ENCODE assay signal across 22 cellular contexts in genomic region chr6:4167833-4168232, GRCh38. TPM values are rescaled to one million over a fixed set of nuclear protein-coding genes. Genes with fewer than 3 reads are reported as not detected.
A peak's percentile ranks its signal among the peaks of the same experiment; 100 is the strongest.
DNase-seq lines count a peak whose midpoint lies in the region; ATAC-seq, FAIRE-seq and TF ChIP-seq lines count a peak whose summit lies in the region.
"Had no signal": no experiment of that assay in that cellular context is flagged by ENCODE, and none has a peak within 500 bp of the region (broad histone marks: within the 10 kb centered on the region; RNA-seq: fewer than 3 reads in every experiment).

No MANE protein-coding gene starts in this region.

- no peak overlapping the region for H2BK5ac ChIP-seq in H1 (ENCODE audit: low read depth, low read length)

- H3K4me3 ChIP-seq in HCT116 (replicated peaks in 1 of 2; ENCODE audit: low read depth in 1 of 2, low read length in 2 of 2) (no peak overlapping the region), H1 (ENCODE audit: extremely low read depth in 1 of 4, insufficient read depth in 2 of 4, low read depth in 3 of 4, low read length in 4 of 4) (0 out of 8 replicates have a peak overlapping the region, but pooled peaks of 1 of the 4 experiments have one; percentile 34)
- H3K4me3 ChIP-seq: A549; BLaER1 treated with 17β-estradiol and CSF1 and Interleukin-3, amounts not matched to agents 10 nM and 100 nM had no signal

- H3K27me3 ChIP-seq in HCT116 (ENCODE audit: insufficient read depth, low read length) (no peaks in the 10 kb centered on the region), H1 (replicated peaks in 1 of 4; ENCODE audit: control insufficient read depth in 3 of 4, extremely low read depth in 1 of 4, insufficient read depth in 3 of 4, low read length in 3 of 4) (peaks cover 0 to 5% (median 0%) of the 10 kb centered on the region in 4 experiments; a peak in 2 of 7 replicates)
- H3K27me3 ChIP-seq: BLaER1 treated with 17β-estradiol and CSF1 and Interleukin-3, amounts not matched to agents 10 nM and 100 nM had no signal

- no peak overlapping the region for H2BK20ac ChIP-seq in H1 (ENCODE audit: low read length)

- no peak overlapping the region for H3K18ac ChIP-seq in H1 (ENCODE audit: extremely low read depth, low read length)

- H2AK5ac ChIP-seq in H1 (ENCODE audit: low read depth, low read length) = no peak overlapping the region

- no peak for TF ChIP-seq POLR2A in HCT116 (IDR thresholded peaks at IDR 0.05; ENCODE audit: borderline replicate concordance, extremely low read depth, insufficient read depth, insufficient read length)
- no peak for TF ChIP-seq POLR2A in H1 (IDR thresholded peaks at IDR 0.05; ENCODE audit: control extremely low read depth in 1 of 2, low read depth in 2 of 2, low read length in 2 of 2)

- TF ChIP-seq CTCF in HCT116 (IDR thresholded peaks at IDR 0.05 in 2 of 3, conservative IDR thresholded peaks at IDR 0.05 in 1 of 3; ENCODE audit: borderline replicate concordance in 1 of 3, insufficient read depth in 1 of 3, low read depth in 2 of 3, low read length in 2 of 3) (no peak), WTC11 (IDR thresholded peaks at IDR 0.05) (no peak), H1 (IDR thresholded peaks at IDR 0.05; ENCODE audit: control extremely low read depth in 1 of 3, insufficient read depth in 1 of 3, low read depth in 1 of 3, low read length in 3 of 3) (no peak)

- H3K27ac ChIP-seq in HCT116 (ENCODE audit: low read depth, low read length) = no peak overlapping the region
- no peak overlapping the region for H3K27ac ChIP-seq in H1 (ENCODE audit: low read depth, low read length)
- H3K27ac ChIP-seq: 22Rv1; A549; BLaER1 treated with 17β-estradiol and CSF1 and Interleukin-3, amounts not matched to agents 10 nM and 100 nM; C4-2B had no signal

- no peak overlapping the region for H2BK15ac ChIP-seq in H1 (ENCODE audit: low read length)

- H3K79me2 ChIP-seq in HCT116 (ENCODE audit: insufficient read depth, low read length) = no peaks in the 10 kb centered on the region
- no peaks in the 10 kb centered on the region for H3K79me2 ChIP-seq in H1 (ENCODE audit: control insufficient read depth in 1 of 2, insufficient read depth in 2 of 2, low read length in 2 of 2)

- intact Hi-C loops in HCT116 (cut with micrococcal nuclease) = no loop called here

- H3K23ac ChIP-seq in H1 (ENCODE audit: insufficient read length) = no peak overlapping the region

- H3K9me3 ChIP-seq in HCT116 (ENCODE audit: control insufficient read depth in 1 of 2, insufficient read depth in 1 of 2, low read depth in 1 of 2, low read length in 2 of 2) (no peaks in the 10 kb centered on the region), H1 (ENCODE audit: insufficient read depth in 2 of 2, low read depth in 1 of 2, low read length in 1 of 2) (peaks cover 2 to 12% of the 10 kb centered on the region in 2 experiments; a peak in 3 of 4 replicates)
- H3K9me3 ChIP-seq: A549, Caco-2 had no signal

- peaks cover 24% of the 10 kb centered on the region for H3K36me3 Mint-ChIP-seq in WTC11
- H3K36me3 Mint-ChIP-seq: CD8-positive, alpha-beta T cell had no signal

- 88% methylated on average over 1 of the region's 1 CpG; no CpG with 5 or more reads in 1 of the 2 experiments for WGBS in H1 (ENCODE audit: extremely low coverage in 1 of 2, insufficient coverage in 1 of 2, insufficient read length in 1 of 2, insufficient replicate concordance in 2 of 2, low coverage in 1 of 2, low lambda C conversion rate in 2 of 2, missing lambda C conversion rate in 1 of 2), 2 experiments

- no peak for TF ChIP-seq RAD21 in HCT116 (IDR thresholded peaks at IDR 0.05; ENCODE audit: low read depth)
- TF ChIP-seq RAD21 in H1 (IDR thresholded peaks at IDR 0.05 in 1 of 2, conservative IDR thresholded peaks at IDR 0.05 in 1 of 2; ENCODE audit: low read depth in 2 of 2, low read length in 2 of 2) = no peak

- no peaks in the 10 kb centered on the region for H3K23me2 ChIP-seq in H1 (ENCODE audit: low read depth, low read length)

- H3K9ac ChIP-seq in HCT116 (ENCODE audit: low read length) = no peak overlapping the region
- no peak overlapping the region for H3K9ac ChIP-seq in H1 (replicated peaks in 1 of 4; ENCODE audit: extremely low read depth in 1 of 4, low read depth in 3 of 4, low read length in 3 of 4)
- H3K9ac ChIP-seq: BLaER1 treated with 17β-estradiol and CSF1 and Interleukin-3, amounts not matched to agents 10 nM and 100 nM had no signal

- H3K4ac ChIP-seq in H1 (replicated peaks; ENCODE audit: insufficient read length, low read depth, low read length) = no peak overlapping the region

- no peak overlapping the region for H3K4me2 ChIP-seq in HCT116 (ENCODE audit: low read length)
- no peak overlapping the region for H3K4me2 ChIP-seq in H1 (ENCODE audit: insufficient read depth in 1 of 2, low read depth in 2 of 2, low read length in 2 of 2)
- H3K4me2 ChIP-seq: A549; BLaER1 treated with 17β-estradiol and CSF1 and Interleukin-3, amounts not matched to agents 10 nM and 100 nM had no signal

- no peak for DNase-seq in HCT116 (ENCODE audit: low read depth, low spot score)
- no peak for DNase-seq in WTC11 (ENCODE audit: low spot score)
- no peak for DNase-seq in H1 (ENCODE audit: low read depth in 1 of 2, low spot score in 2 of 2)
- DNase-seq in dermis blood vessel endothelial cell = no peak
- DNase-seq: AML-193; Caco-2; Calu3; CD4-positive, alpha-beta T cell; CD8-positive, alpha-beta T cell; DMS79 treated with DMSO at 0.1 percent for 48 hours; GF-D8 had no signal

- RAD21 ChIA-PET in HCT116 (lab: Charles Lee; ENCODE audit: low non-redundant PET in 1 of 2, low total read pairs in 2 of 2, uncharacterized antibody in 2 of 2, unreplicated experiment in 2 of 2) = no interaction called here

- H3K56ac ChIP-seq in H1 (replicated peaks; ENCODE audit: insufficient read length, low read depth, low read length) = no peak overlapping the region

- BruUV-seq in HCT116 (replicated peaks; lab: Mats Ljungman, UMichigan) = no TSS peak

- H3K27ac Mint-ChIP-seq in WTC11 = no peak overlapping the region
- H3K27ac Mint-ChIP-seq: B cell; CD4-positive, alpha-beta T cell; CD8-positive, alpha-beta T cell had no signal

- no peak overlapping the region for H4K8ac ChIP-seq in H1 (ENCODE audit: extremely low read depth, insufficient read depth, low read length)

- no peak overlapping the region for H4K5ac ChIP-seq in H1 (ENCODE audit: insufficient read length, low read depth, low read length)

- FAIRE-seq in H1 (lab: Jason Lieb, UNC) = no peak
- FAIRE-seq: A549, D721Med, G401.6, GM12891, GM19239 had no signal

- no peak for ATAC-seq in HCT116
- no peak for ATAC-seq in WTC11
- no peak for ATAC-seq in HG02884 (IDR thresholded peaks at IDR 0.05; ENCODE audit: unreplicated experiment)
- no peak for ATAC-seq in GM21529 (IDR thresholded peaks at IDR 0.05; ENCODE audit: unreplicated experiment)
- ATAC-seq: A549; CD8-positive, alpha-beta T cell had no signal

- peaks cover 29% of the 10 kb centered on the region for H3K4me1 Mint-ChIP-seq in WTC11

- H2BK120ac ChIP-seq in H1 (replicated peaks; ENCODE audit: low read depth, low read length) = no peak overlapping the region

- H3K36me3 ChIP-seq in HCT116 (ENCODE audit: control insufficient read depth in 1 of 2, insufficient read depth in 2 of 2, low read length in 2 of 2) (no peaks in the 10 kb centered on the region), H1 (ENCODE audit: control insufficient read depth in 2 of 4, insufficient read depth in 4 of 4, low read length in 3 of 4) (no peaks in the 10 kb centered on the region)
- H3K36me3 ChIP-seq: BLaER1 treated with 17β-estradiol and CSF1 and Interleukin-3, amounts not matched to agents 10 nM and 100 nM had no signal

- CTCF ChIA-PET in HCT116 (lab: Charles Lee) (no interaction called here), WTC11 (lab: Charles Lee) (no interaction called here), H1 (lab: Charles Lee; ENCODE audit: partially characterized antibody) (no interaction called here)

- H3K4me1 ChIP-seq in HCT116 (ENCODE audit: control insufficient read depth in 1 of 2, insufficient read depth in 2 of 2, low read length in 2 of 2) = no peaks in the 10 kb centered on the region
- peaks cover 0 to 6% (median 5%) of the 10 kb centered on the region in 4 experiments; a peak in 3 of 7 replicates for H3K4me1 ChIP-seq in H1 (replicated peaks in 1 of 4; ENCODE audit: control insufficient read depth in 3 of 4, insufficient read depth in 4 of 4, low read length in 3 of 4)
- H3K4me1 ChIP-seq: A549, Caco-2 had no signal

- no peak overlapping the region for H3K4me3 Mint-ChIP-seq in WTC11
- H3K4me3 Mint-ChIP-seq: B cell; CD4-positive, alpha-beta T cell; CD8-positive, alpha-beta T cell had no signal

- POLR2A ChIA-PET in HCT116 (lab: Charles Lee) (no interaction called here), WTC11 (lab: Charles Lee) (no interaction called here), H1 (lab: Charles Lee; ENCODE audit: partially characterized antibody) (no interaction called here)

- H4K20me1 ChIP-seq in HCT116 (ENCODE audit: insufficient read depth) = no peaks in the 10 kb centered on the region
- H4K20me1 ChIP-seq in H1 (replicated peaks in 1 of 2; ENCODE audit: control insufficient read depth in 1 of 2, insufficient read depth in 2 of 2, low read length in 2 of 2) = no peaks in the 10 kb centered on the region
- H4K20me1 ChIP-seq: BLaER1 treated with 17β-estradiol and CSF1 and Interleukin-3, amounts not matched to agents 10 nM and 100 nM had no signal

- H3K14ac ChIP-seq in H1 (ENCODE audit: insufficient read length) = no peak overlapping the region

- H3K9me2 ChIP-seq in HCT116 (ENCODE audit: insufficient read depth) = no peaks in the 10 kb centered on the region

- H2AFZ ChIP-seq in HCT116 (ENCODE audit: low read depth, low read length, poor library complexity, severe bottlenecking) = no peak overlapping the region
- H2AFZ ChIP-seq in H1 (ENCODE audit: low read length) = no peak overlapping the region

- H3K9me3 Mint-ChIP-seq in WTC11 = peaks cover 28% of the 10 kb centered on the region
- H3K9me3 Mint-ChIP-seq: CD4-positive, alpha-beta T cell had no signal

- H4K91ac ChIP-seq in H1 (replicated peaks; ENCODE audit: insufficient read length, low read length) = no peak overlapping the region

- TF ChIP-seq EP300 in H1 (IDR thresholded peaks at IDR 0.05; ENCODE audit: borderline replicate concordance in 1 of 2, low read depth in 2 of 2, low read length in 2 of 2) = no peak

- H3K79me1 ChIP-seq in H1 (ENCODE audit: low read depth, low read length) = no peaks in the 10 kb centered on the region

- peaks cover 37% of the 10 kb centered on the region for H3K27me3 Mint-ChIP-seq in WTC11 (ENCODE audit: low read depth)
- H3K27me3 Mint-ChIP-seq: B cell; CD4-positive, alpha-beta T cell had no signal

- no peak overlapping the region for H2BK12ac ChIP-seq in H1 (ENCODE audit: low read depth, low read length)

RNA-seq across cellular contexts. Expression of gene ECI2, which starts 32.5 kb away (rescaled TPM):
- 56.8 TPM for total RNA-seq in HCT116 (2021; ENCODE audit: unreplicated experiment)
- 34.9 and 53.8 TPM in 2 replicates for polyA plus RNA-seq in HCT116 (2012)
- total RNA-seq in WTC11 (2021) = 56.0 to 61.9 TPM (median 61.4 TPM) in 3 replicates
- total RNA-seq in H1 (2021; fragmentation: NEBNext Ultra II Directional; extraction: Animal tissue kit (Norgen Biotek cat#: 25700)) = 69.7 and 70.8 TPM in 2 replicates
- polyA plus RNA-seq in H1 (2011; rRNA removed) = 23.2 and 40.4 TPM in 2 replicates
- 43.8 TPM for polyA plus RNA-seq in H1 (2011; cell fraction: cytosol; rRNA removed)
- 48.3 TPM for polyA plus RNA-seq in H1 (2011; cell fraction: nucleus; rRNA removed)
- polyA plus RNA-seq in H1 (2012, experiment 1 of 2) = 91.7 to 138 TPM (median 105 TPM) in 4 replicates
- polyA plus RNA-seq in H1 (2012, experiment 2 of 2) = 20.4 TPM
- 69.2 TPM for polyA plus RNA-seq in H1 (2013, experiment 1 of 2)
- 73.0 TPM for polyA plus RNA-seq in H1 (2013, experiment 2 of 2)
- polyA minus RNA-seq in H1 (2011; rRNA and poly(A)+ RNA removed) = 61.5 and 77.7 TPM in 2 replicates
- 21.7 TPM for polyA minus RNA-seq in H1 (2011; cell fraction: cytosol; rRNA and poly(A)+ RNA removed)
- 27.6 TPM for polyA minus RNA-seq in H1 (2011; cell fraction: nucleus; rRNA and poly(A)+ RNA removed)
- 80.7 and 92.1 TPM in 2 replicates for total RNA-seq in dermis blood vessel endothelial cell
